In the genomic region with DNA sequence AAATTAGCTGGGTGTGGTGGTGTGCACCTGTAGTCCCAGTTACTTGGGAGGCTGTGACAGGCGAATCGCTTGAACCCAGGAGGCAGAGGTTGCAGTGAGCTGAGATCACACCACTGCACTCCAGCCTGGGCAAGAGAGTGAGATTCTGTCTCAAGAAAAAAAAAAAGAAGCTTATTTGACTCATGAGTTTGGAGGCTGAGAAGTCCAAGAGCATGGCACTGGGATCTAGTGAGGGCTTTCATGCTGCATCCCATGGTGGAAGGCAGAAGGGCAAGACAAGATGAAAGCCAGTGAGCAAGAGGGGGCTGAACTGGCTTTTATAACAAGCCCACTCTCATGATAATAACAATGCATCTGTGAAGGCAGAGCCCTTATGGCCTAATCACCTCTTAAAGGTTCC, we compare ENCODE assay signal across 27 cellular contexts. TPM values are rescaled to one million over a fixed set of nuclear protein-coding genes. Genes with fewer than 3 reads are reported as not detected.
"Had no signal": no experiment of that assay in that cellular context is flagged by ENCODE, and none has a peak within 500 bp of the region (broad histone marks: within the 10 kb centered on the region; RNA-seq: fewer than 3 reads in every experiment).

No MANE protein-coding gene starts in this region.

- H3K4me3 Mint-ChIP-seq: immature natural killer cell; naive thymus-derived CD4-positive, alpha-beta T cell; natural killer cell treated with Interleukin-12 subunit alpha and Interleukin-12 subunit beta and Interleukin-15 and Interleukin-18, amount 100 ng/mL, for 72 hours; neural crest cell; stimulated activated effector memory CD8-positive, alpha-beta T cell treated with anti-CD3 and anti-CD28 coated beads, Interleukin-12 subunit alpha, Interleukin-12 subunit beta, amount 100 ng/mL, for 72 hours had no signal

- H3K27ac Mint-ChIP-seq: immature natural killer cell had no signal

- H3K9me3 Mint-ChIP-seq: immature natural killer cell; natural killer cell treated with Interleukin-12 subunit alpha and Interleukin-12 subunit beta and Interleukin-15 and Interleukin-18, amount 100 ng/mL, for 72 hours; neural crest cell; stimulated activated effector memory CD8-positive, alpha-beta T cell treated with anti-CD3 and anti-CD28 coated beads, Interleukin-12 subunit alpha, Interleukin-12 subunit beta, amount 100 ng/mL, for 72 hours had no signal

- H3K9me3 ChIP-seq: left lung, lower lobe of right lung, pancreas, prostate gland, sigmoid colon, spleen, testis, thyroid gland, transverse colon, upper lobe of right lung had no signal

- DNase-seq: hippocampal formation; immature natural killer cell; kidney; left colon; left lung; lower lobe of right lung; mammary epithelial cell; mesenchymal stem cell; naive thymus-derived CD4-positive, alpha-beta T cell; nucleus accumbens; pancreas; retina; right cardiac atrium; sigmoid colon; small intestine; spleen; stimulated activated naive CD8-positive, alpha-beta T cell treated with anti-CD3 and anti-CD28 coated beads, Interleukin-15, Interleukin-2, amounts not matched to agents 100 U/mL and 50 U/mL, for 24 hours; stomach; testis; thyroid gland; transverse colon; upper lobe of right lung had no signal

- H3K36me3 ChIP-seq: pancreas, prostate gland, upper lobe of right lung had no signal

- H3K27ac ChIP-seq: left lung, lower lobe of right lung, pancreas, prostate gland, sigmoid colon, stomach, testis, thyroid gland, transverse colon, upper lobe of right lung had no signal

- ATAC-seq: left colon; left lung; lower lobe of right lung; naive thymus-derived CD4-positive, alpha-beta T cell; pancreas; right cardiac atrium; upper lobe of right lung had no signal

- H3K4me1 ChIP-seq: pancreas, prostate gland, sigmoid colon, testis, thyroid gland, transverse colon had no signal

- H3K27me3 Mint-ChIP-seq: naive thymus-derived CD4-positive, alpha-beta T cell; natural killer cell treated with Interleukin-12 subunit alpha and Interleukin-12 subunit beta and Interleukin-15 and Interleukin-18, amount 100 ng/mL, for 72 hours had no signal

- H3K27me3 ChIP-seq: left lung, pancreas, sigmoid colon, spleen, stomach, testis, thyroid gland, transverse colon, upper lobe of right lung had no signal

- H3K4me3 ChIP-seq: left lung, lower lobe of right lung, pancreas, prostate gland, sigmoid colon, spleen, stomach, testis, thyroid gland, transverse colon, upper lobe of right lung had no signal

RNA-seq across cellular contexts. Expression of a gene that starts 37.7 kb away (rescaled TPM):
- total RNA-seq: osteoblast had no signal
